Comparison of ENCODE assay signal across 8 cellular contexts in genomic region chr4:40255722-40256281, GRCh38. TPM values are rescaled to one million over a fixed set of nuclear protein-coding genes. Genes with fewer than 3 reads are reported as not detected.
DNase-seq lines count a peak whose midpoint lies in the region; ATAC-seq and TF ChIP-seq lines count a peak whose summit lies in the region.

No MANE protein-coding gene starts in this region.

- TF ChIP-seq CTCF in breast epithelium (IDR thresholded peaks at IDR 0.05) (no peak), coronary artery (IDR thresholded peaks at IDR 0.05) (no peak)

- H3K4me1 ChIP-seq in breast epithelium: no peaks in the 10 kb centered on the region

- TF ChIP-seq POLR2A in breast epithelium (IDR thresholded peaks at IDR 0.05): no peak

- DNase-seq in DMS53 treated with DMSO at 0.1 percent for 48 hours (lab: John Stamatoyannopoulos, UW; ENCODE audit: unreplicated experiment) (peak; percentile 69), LoVo (ENCODE audit: low spot score) (peak; percentile 82), breast epithelium (ENCODE audit: low spot score in 2 of 2) (no peak), non-pigmented ciliary epithelial cell (ENCODE audit: low read depth) (peak; percentile 94), H7 (no peak), coronary artery (ENCODE audit: low spot score) (no peak)

- H3K27ac ChIP-seq in breast epithelium (peak overlapping the region; percentile 29 to 66), coronary artery (no peak overlapping the region)

- ATAC-seq in GM21390 (IDR thresholded peaks at IDR 0.05; ENCODE audit: unreplicated experiment) (no peak), HG03469 (IDR thresholded peaks at IDR 0.05; ENCODE audit: unreplicated experiment) (no peak)

- no peaks in the 10 kb centered on the region for H3K27me3 ChIP-seq in breast epithelium
- no peaks in the 10 kb centered on the region for H3K27me3 ChIP-seq in H7 (ENCODE audit: control insufficient read depth, insufficient read depth, low read length)

- H3K4me3 ChIP-seq in breast epithelium (no peak overlapping the region), H7 (ENCODE audit: insufficient read depth, low read depth, low read length) (no peak overlapping the region), coronary artery (no peak overlapping the region)

- H3K36me3 ChIP-seq in breast epithelium (no peaks in the 10 kb centered on the region), H7 (replicated peaks; ENCODE audit: control insufficient read depth, insufficient read depth, low read length) (no peaks in the 10 kb centered on the region)

- no peaks in the 10 kb centered on the region for H3K9me3 ChIP-seq in breast epithelium

- intact Hi-C loops in breast epithelium (cut with DNase I; ENCODE audit: low total_unique reads): no loop called here

RNA-seq across cellular contexts. Expression of gene RHOH, which starts 59.0 kb away (rescaled TPM):
- 10 to 100 TPM in 1 of 3 donors, 1 to 10 TPM in 2; 5.0 to 16.4 (median 9.7) TPM for total RNA-seq in breast epithelium
- 1.4 and 2.1 TPM in 2 replicates for total RNA-seq in H7 (2014; rRNA removed; shearing (Covaris generic))

Comparison
In these comparisons a context has a peak if more than half of its experiments do, and no peak if none do; other contexts are left out.
1. DNase-seq: peak in DMS53 treated with DMSO at 0.1 percent for 48 hours (single experiment), LoVo (single experiment) and non-pigmented ciliary epithelial cell (single experiment); none in breast epithelium (0 of 2), H7 (single experiment) and coronary artery (single experiment).
2. H3K27ac ChIP-seq: peak in breast epithelium (2 of 2); none in coronary artery (0 of 2).